Comparison of ENCODE assay signal across 19 cellular contexts in genomic region chr3:59443618-59444292, GRCh38.
A peak's percentile ranks its signal among the peaks of the same experiment; 100 is the strongest.
DNase-seq lines count a peak whose midpoint lies in the region; ATAC-seq lines count a peak whose summit lies in the region.
"Had no signal": no experiment of that assay in that cellular context is flagged by ENCODE, and none has a peak within 500 bp of the region (broad histone marks: within the 10 kb centered on the region; RNA-seq: fewer than 3 reads in every experiment).

No MANE protein-coding gene starts in this region.

- no peaks in the 10 kb centered on the region for H3K36me3 Mint-ChIP-seq in T-helper 2 cell treated with Interferon-gamma antibody and Interleukin-4, amounts not matched to agents 5 μg/mL and 100 μg/mL, for 36 hours (ENCODE audit: low read depth)
- H3K36me3 Mint-ChIP-seq in activated T-cell treated with anti-CD3 and anti-CD28 coated beads, Interleukin-2, amount 50 U/mL, for 4 hours (ENCODE audit: insufficient read depth), result no peaks in the 10 kb centered on the region
- peaks cover 0 to 11% (median 5%) of the 10 kb centered on the region in 5 donors for H3K36me3 Mint-ChIP-seq in naive thymus-derived CD4-positive, alpha-beta T cell
- H3K36me3 Mint-ChIP-seq: CD14-positive monocyte, WTC11 had no signal

- CTCF ChIA-PET in naive thymus-derived CD4-positive, alpha-beta T cell (lab: Charles Lee), result interaction anchor here (1.0 to 2.8 kb wide), 3 partner anchors 8 to 57 kb away, joined by 3 to 11 read pairs (median 10); no protein-coding TSS in a partner anchor

- H3K27ac Mint-ChIP-seq in T-helper 2 cell treated with Interferon-gamma antibody and Interleukin-4, amounts not matched to agents 5 μg/mL and 100 μg/mL, for 36 hours, result peak overlapping the region; percentile 90
- H3K27ac Mint-ChIP-seq in naive thymus-derived CD4-positive, alpha-beta T cell, result peak overlapping the region; percentile 88 to 98 (median 95)
- H3K27ac Mint-ChIP-seq: dendritic cell treated with granulocyte-macrophage colony-stimulating factor and Interleukin-4, amounts not matched to agents 40 ng/mL and 50 ng/mL, for 4 days; WTC11 had no signal

- intact Hi-C loops in naive thymus-derived CD4-positive, alpha-beta T cell (cut with micrococcal nuclease), result loop anchor here (1.0 to 10.0 kb wide), 2 partner anchors 8 to 301 kb away; no protein-coding TSS in a partner anchor

- H3K9me3 ChIP-seq in naive thymus-derived CD4-positive, alpha-beta T cell (ENCODE audit: control insufficient read depth in 2 of 3, low read length in 3 of 3), result peaks cover 0 to 3% (median 0%) of the 10 kb centered on the region in 3 experiments
- H3K9me3 ChIP-seq: esophagus muscularis mucosa, upper lobe of left lung had no signal

- H3K4me3 Mint-ChIP-seq in T-helper 2 cell treated with Interferon-gamma antibody and Interleukin-4, amounts not matched to agents 5 μg/mL and 100 μg/mL, for 36 hours, result peak overlapping the region; percentile 81
- H3K4me3 Mint-ChIP-seq in activated T-cell treated with anti-CD3 and anti-CD28 coated beads, Interleukin-2, amount 50 U/mL, for 4 hours, result peak overlapping the region; percentile 55
- peak overlapping the region; percentile 1 to 85 (median 78) for H3K4me3 Mint-ChIP-seq in naive thymus-derived CD4-positive, alpha-beta T cell
- H3K4me3 Mint-ChIP-seq: CD14-positive monocyte; dendritic cell treated with granulocyte-macrophage colony-stimulating factor and Interleukin-4, amounts not matched to agents 40 ng/mL and 50 ng/mL, for 4 days; WTC11 had no signal

- H3K27ac ChIP-seq in naive thymus-derived CD4-positive, alpha-beta T cell (ENCODE audit: low read depth, low read length), result peak overlapping the region; percentile 73
- H3K27ac ChIP-seq: 22Rv1, esophagus muscularis mucosa, upper lobe of left lung had no signal

- H3K4me1 ChIP-seq in naive thymus-derived CD4-positive, alpha-beta T cell (ENCODE audit: control insufficient read depth in 2 of 2, insufficient read depth in 2 of 2, low read length in 2 of 2), result peaks cover 11 to 48% of the 10 kb centered on the region in 2 donors
- H3K4me1 ChIP-seq: upper lobe of left lung had no signal

- no peak for DNase-seq in T-helper 2 cell treated with Interferon-gamma antibody and Interleukin-4, amounts not matched to agents 5 μg/mL and 100 μg/mL, for 36 hours (ENCODE audit: low spot score)
- DNase-seq in T-helper 2 cell (no peak), C1 segment of cervical spinal cord (lab: John Stamatoyannopoulos, UW) (no peak)
- no peak for DNase-seq in activated T-cell treated with anti-CD3 and anti-CD28 coated beads, Interleukin-2, amount 50 U/mL, for 4 hours
- peak in 3 of 9 donors; percentile 16 to 35 (median 32) for DNase-seq in naive thymus-derived CD4-positive, alpha-beta T cell
- DNase-seq: glutamatergic neuron, NCI-H1105, NCI-H82, nucleus accumbens, upper lobe of left lung had no signal

- POLR2A ChIA-PET in naive thymus-derived CD4-positive, alpha-beta T cell (lab: Charles Lee), result interaction anchor here (0.5 to 2.0 kb wide), 7 partner anchors 7 to 1151 kb away, joined by 3 to 7 read pairs (median 5); no protein-coding TSS in a partner anchor

- H3K4me1 Mint-ChIP-seq in T-helper 2 cell treated with Interferon-gamma antibody and Interleukin-4, amounts not matched to agents 5 μg/mL and 100 μg/mL, for 36 hours (ENCODE audit: low read depth), result peaks cover 41% of the 10 kb centered on the region
- H3K4me1 Mint-ChIP-seq in activated T-cell treated with anti-CD3 and anti-CD28 coated beads, Interleukin-2, amount 50 U/mL, for 4 hours (ENCODE audit: low read depth), result peaks cover 51% of the 10 kb centered on the region
- peaks cover 31 to 93% (median 62%) of the 10 kb centered on the region in 7 donors for H3K4me1 Mint-ChIP-seq in naive thymus-derived CD4-positive, alpha-beta T cell

- H3K9me3 Mint-ChIP-seq in T-helper 2 cell treated with Interferon-gamma antibody and Interleukin-4, amounts not matched to agents 5 μg/mL and 100 μg/mL, for 36 hours, result no peaks in the 10 kb centered on the region
- peaks cover 4% of the 10 kb centered on the region for H3K9me3 Mint-ChIP-seq in activated T-cell treated with anti-CD3 and anti-CD28 coated beads, Interleukin-2, amount 50 U/mL, for 4 hours
- peaks cover 0 to 6% (median 2%) of the 10 kb centered on the region in 11 donors for H3K9me3 Mint-ChIP-seq in naive thymus-derived CD4-positive, alpha-beta T cell
- H3K9me3 Mint-ChIP-seq: dendritic cell treated with granulocyte-macrophage colony-stimulating factor and Interleukin-4, amounts not matched to agents 40 ng/mL and 50 ng/mL, for 4 days; WTC11 had no signal

- H3K4me3 ChIP-seq in naive thymus-derived CD4-positive, alpha-beta T cell (ENCODE audit: low read length), result peak overlapping the region; percentile 51
- H3K4me3 ChIP-seq: esophagus muscularis mucosa, K562, upper lobe of left lung had no signal

- H3K36me3 ChIP-seq in naive thymus-derived CD4-positive, alpha-beta T cell (ENCODE audit: control insufficient read depth in 2 of 3, insufficient read depth in 3 of 3, low read length in 3 of 3), result no peaks in the 10 kb centered on the region
- H3K36me3 ChIP-seq: esophagus muscularis mucosa, upper lobe of left lung had no signal

- no peaks in the 10 kb centered on the region for H3K27me3 Mint-ChIP-seq in T-helper 2 cell treated with Interferon-gamma antibody and Interleukin-4, amounts not matched to agents 5 μg/mL and 100 μg/mL, for 36 hours (ENCODE audit: low read depth)
- H3K27me3 Mint-ChIP-seq in activated T-cell treated with anti-CD3 and anti-CD28 coated beads, Interleukin-2, amount 50 U/mL, for 4 hours (ENCODE audit: low read depth), result no peaks in the 10 kb centered on the region
- H3K27me3 Mint-ChIP-seq in naive thymus-derived CD4-positive, alpha-beta T cell, result no peaks in the 10 kb centered on the region
- H3K27me3 Mint-ChIP-seq: dendritic cell treated with granulocyte-macrophage colony-stimulating factor and Interleukin-4, amounts not matched to agents 40 ng/mL and 50 ng/mL, for 4 days had no signal

- H3K27me3 ChIP-seq in naive thymus-derived CD4-positive, alpha-beta T cell (ENCODE audit: control insufficient read depth in 2 of 2, insufficient read depth in 2 of 2, low read length in 2 of 2), result no peaks in the 10 kb centered on the region
- H3K27me3 ChIP-seq: esophagus muscularis mucosa, upper lobe of left lung had no signal

- ATAC-seq in GM19463 (IDR thresholded peaks at IDR 0.05; ENCODE audit: unreplicated experiment) (peak; percentile 16), GM18520 (IDR thresholded peaks at IDR 0.05; ENCODE audit: unreplicated experiment) (no peak), GM19452 (IDR thresholded peaks at IDR 0.05; ENCODE audit: unreplicated experiment) (no peak)
- ATAC-seq in activated T-cell treated with anti-CD3 and anti-CD28 coated beads, Interleukin-2, amount 50 U/mL, for 4 hours, result peak; percentile 47 to 60
- ATAC-seq in naive thymus-derived CD4-positive, alpha-beta T cell, result peak; percentile 54
- ATAC-seq: K562, WTC11 had no signal

Comparison
In these comparisons a context has a peak if more than half of its experiments do, and no peak if none do; other contexts are left out.
1. ATAC-seq: peak in GM19463 (single experiment), activated T-cell treated with anti-CD3 and anti-CD28 coated beads, Interleukin-2, amount 50 U/mL, for 4 hours (2 of 2) and naive thymus-derived CD4-positive, alpha-beta T cell (single experiment); none in GM18520 (single experiment) and GM19452 (single experiment).
2. Peak in every context shown above with its lines, with median percentiles within 50 percentile points of each other: H3K4me3 Mint-ChIP-seq.